ENCODE assay signal across 7 cellular contexts in the genomic region with DNA sequence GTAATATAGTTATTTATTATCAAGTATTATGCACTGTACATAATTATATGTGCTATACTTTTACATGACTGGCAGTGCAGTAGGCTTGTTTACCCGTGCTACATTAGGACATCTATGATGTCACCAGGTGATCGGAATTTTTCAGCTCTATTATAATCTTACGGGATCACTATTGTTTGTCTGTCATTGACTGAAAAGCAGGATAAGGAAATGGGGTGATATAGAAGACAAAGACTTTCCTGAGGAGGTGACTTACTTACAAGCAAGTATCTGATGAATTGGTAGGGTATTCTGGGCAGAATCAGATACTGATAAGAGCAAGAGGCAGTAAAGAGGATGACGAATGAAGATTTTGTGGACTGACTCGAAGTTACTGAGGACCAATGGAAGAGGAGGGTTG.
"Had no signal": no experiment of that assay in that cellular context is flagged by ENCODE, and none has a peak within 500 bp of the region (broad histone marks: within the 10 kb centered on the region; RNA-seq: fewer than 3 reads in every experiment).

No MANE protein-coding gene starts in this region.

- H3K4me2 ChIP-seq: GM23338 had no signal

- H2AFZ ChIP-seq: GM23338 had no signal

- DNase-seq: H9, HCEC 1CT, IMR-90 had no signal

- FAIRE-seq: H1, H54, HTR-8/SVneo had no signal

- H3K4me3 ChIP-seq: GM23338 had no signal

- ATAC-seq: GM23338 had no signal
